8 cellular contexts compared by ENCODE assay signal in genomic region chr11:61787928-61788491, GRCh38. TPM values are rescaled to one million over a fixed set of nuclear protein-coding genes. Genes with fewer than 3 reads are reported as not detected.
A peak's percentile ranks its signal among the peaks of the same experiment; 100 is the strongest.
DNase-seq lines count a peak whose midpoint lies in the region; ATAC-seq, FAIRE-seq and TF ChIP-seq lines count a peak whose summit lies in the region.

No MANE protein-coding gene starts in this region.

- H3K36me3 Mint-ChIP-seq in Caco-2 (ENCODE audit: insufficient read depth, unreplicated experiment): peaks cover 87% of the 10 kb centered on the region
- peaks cover 15% of the 10 kb centered on the region; the same call in 1 of the 2 replicates for H3K36me3 Mint-ChIP-seq in HFFc6 (ENCODE audit: low read depth)

- H3K27ac ChIP-seq in SU-DHL-6 (ENCODE audit: low read depth, low read length): no peak overlapping the region

- peak; percentile 54 to 93 for TF ChIP-seq CTCF in Caco-2 (IDR thresholded peaks at IDR 0.05; ENCODE audit: insufficient read depth in 1 of 2, low read depth in 1 of 2, low read length in 1 of 2, severe bottlenecking in 1 of 2, unreplicated experiment in 1 of 2)
- TF ChIP-seq CTCF in HFFc6 (IDR thresholded peaks at IDR 0.05): peak; percentile 77
- peak; percentile 59 for TF ChIP-seq CTCF in SU-DHL-6 (IDR thresholded peaks at IDR 0.05; ENCODE audit: insufficient read depth, low read length, poor library complexity, severe bottlenecking)

- H3K79me2 ChIP-seq in SU-DHL-6 (ENCODE audit: insufficient read depth, low read length): peaks cover 24% of the 10 kb centered on the region

- H4K20me1 ChIP-seq in SU-DHL-6 (ENCODE audit: low read depth, low read length): no peaks in the 10 kb centered on the region

- POLR2A ChIA-PET in Caco-2 (lab: Charles Lee): interaction anchor here (1.0 to 1.1 kb wide), 2 partner anchors 40 to 121 kb away, joined by 3 read pairs; no protein-coding TSS in a partner anchor

- H3K4me3 Mint-ChIP-seq in Caco-2 (ENCODE audit: unreplicated experiment) (no peak overlapping the region), HFFc6 (no peak overlapping the region)

- H3K27ac Mint-ChIP-seq in Caco-2 (ENCODE audit: unreplicated experiment): peak overlapping the region; percentile 13
- no peak overlapping the region for H3K27ac Mint-ChIP-seq in HFFc6

- H3K27me3 ChIP-seq in Caco-2 (replicated peaks; ENCODE audit: control insufficient read depth, insufficient read depth, low read length) (no peaks in the 10 kb centered on the region), SU-DHL-6 (ENCODE audit: low read length) (no peaks in the 10 kb centered on the region)

- H3K4me2 ChIP-seq in SU-DHL-6 (ENCODE audit: low read depth, low read length, poor library complexity, severe bottlenecking): no peak overlapping the region

- H3F3A ChIP-seq in SU-DHL-6 (ENCODE audit: insufficient read depth): no peaks in the 10 kb centered on the region

- H3K9me2 ChIP-seq in SU-DHL-6 (replicated peaks; ENCODE audit: insufficient read depth, low read length): no peaks in the 10 kb centered on the region

- H3K4me1 Mint-ChIP-seq in Caco-2 (ENCODE audit: low read depth, unreplicated experiment): peaks cover 8% of the 10 kb centered on the region
- peaks cover 16% of the 10 kb centered on the region for H3K4me1 Mint-ChIP-seq in HFFc6 (ENCODE audit: low read depth)

- DNase-seq in Caco-2 (peak; percentile 77 to 78), HFFc6 (peak; percentile 25), hepatic stellate cell (ENCODE audit: low spot score) (peak; percentile 70), urothelium cell line (ENCODE audit: low spot score) (peak; percentile 31), GM12892 (ENCODE audit: insufficient read length) (no peak)

- no peak overlapping the region for H3K4me3 ChIP-seq in Caco-2 (ENCODE audit: low read depth, low read length)
- H3K4me3 ChIP-seq in SU-DHL-6 (ENCODE audit: insufficient read depth, low read length, poor library complexity, severe bottlenecking): no peak overlapping the region

- H3K4me1 ChIP-seq in Caco-2: no peaks in the 10 kb centered on the region

- ATAC-seq in GM21529 (IDR thresholded peaks at IDR 0.05; ENCODE audit: unreplicated experiment) (no peak), GM19463 (IDR thresholded peaks at IDR 0.05; ENCODE audit: unreplicated experiment) (no peak)

- BruUV-seq in Caco-2 (replicated peaks; lab: Mats Ljungman, UMichigan): no TSS peak

- CTCF ChIA-PET in Caco-2 (lab: Charles Lee): interaction anchor here (0.5 to 3.4 kb wide), 17 partner anchors 9 to 311 kb away, joined by 3 to 78 read pairs (median 6); no protein-coding TSS in a partner anchor

- H3K27me3 Mint-ChIP-seq in Caco-2 (ENCODE audit: insufficient read depth, unreplicated experiment) (no peaks in the 10 kb centered on the region), HFFc6 (ENCODE audit: insufficient read depth) (no peaks in the 10 kb centered on the region; the same call in 1 of the 2 replicates)

- H3K9ac ChIP-seq in SU-DHL-6 (ENCODE audit: low read length): no peak overlapping the region

- FAIRE-seq in urothelium cell line (lab: Jason Lieb, UNC) (no peak), GM12892 (lab: Jason Lieb, UNC) (no peak)

- no peaks in the 10 kb centered on the region for H3K9me3 ChIP-seq in Caco-2
- no peaks in the 10 kb centered on the region for H3K9me3 ChIP-seq in SU-DHL-6 (ENCODE audit: insufficient read depth, low read length)

- TF ChIP-seq POLR2A in GM12892 (IDR thresholded peaks at IDR 0.05; ENCODE audit: low read depth, low read length): no peak

- intact Hi-C loops in Caco-2 (cut with micrococcal nuclease; ENCODE audit: unreplicated experiment): loop anchor here (1.0 kb wide), 1 partner anchor 41 kb away; no protein-coding TSS in a partner anchor

- H3K36me3 ChIP-seq in Caco-2 (ENCODE audit: control insufficient read depth, insufficient read depth, low read length): peaks cover 10% of the 10 kb centered on the region
- no peaks in the 10 kb centered on the region for H3K36me3 ChIP-seq in SU-DHL-6 (ENCODE audit: low read length)

- no peaks in the 10 kb centered on the region for H3K9me3 Mint-ChIP-seq in Caco-2 (ENCODE audit: unreplicated experiment)
- no peaks in the 10 kb centered on the region for H3K9me3 Mint-ChIP-seq in HFFc6

- H2AFZ ChIP-seq in SU-DHL-6 (ENCODE audit: low read depth, low read length, severe bottlenecking): no peak overlapping the region

RNA-seq across cellular contexts. Expression of gene TMEM258, which starts 4.4 kb away (rescaled TPM):
- total RNA-seq in Caco-2 (2022): 190 and 197 TPM in 2 replicates
- 100 to 1,000 TPM; 134 to 173 (median 145) TPM for total RNA-seq in HFFc6 (2021; fragmentation: NEBNext Ultra II Directional; extraction: Animal tissue kit (Norgen Biotek cat#: 25700))
- 285 TPM for polyA plus RNA-seq in GM12892 (2012; ENCODE audit: missing spikeins)

RNA-seq across cellular contexts. Expression of gene FEN1, which starts 4.7 kb away (rescaled TPM):
- 83.4 and 86.1 TPM in 2 replicates for total RNA-seq in Caco-2 (2022)
- total RNA-seq in HFFc6 (2021; fragmentation: NEBNext Ultra II Directional; extraction: Animal tissue kit (Norgen Biotek cat#: 25700)): 10 to 100 TPM; 25.6 to 45.6 (median 37.4) TPM
- 76.2 TPM for polyA plus RNA-seq in GM12892 (2012; ENCODE audit: missing spikeins)

RNA-seq across cellular contexts. Expression of gene FADS1, which starts 28.8 kb away (rescaled TPM):
- 108 and 116 TPM in 2 replicates for total RNA-seq in Caco-2 (2022)
- total RNA-seq in HFFc6 (2021; fragmentation: NEBNext Ultra II Directional; extraction: Animal tissue kit (Norgen Biotek cat#: 25700)): 10 to 100 TPM; 25.9 to 39.1 (median 36.4) TPM
- polyA plus RNA-seq in GM12892 (2012; ENCODE audit: missing spikeins): 17.8 TPM

RNA-seq across cellular contexts. Expression of gene MYRF, which starts 35.6 kb away (rescaled TPM):
- 165 and 169 TPM in 2 replicates for total RNA-seq in Caco-2 (2022)
- under 1 TPM; 0.24 to 0.67 (median 0.53) TPM for total RNA-seq in HFFc6 (2021; fragmentation: NEBNext Ultra II Directional; extraction: Animal tissue kit (Norgen Biotek cat#: 25700))
- 2.2 TPM for polyA plus RNA-seq in GM12892 (2012; ENCODE audit: missing spikeins)

RNA-seq across cellular contexts. Expression of gene FADS2, which starts 40.1 kb away (rescaled TPM):
- total RNA-seq in Caco-2 (2022): 30.6 and 36.3 TPM in 2 replicates
- 100 to 1,000 TPM in 1 of 6 experiments, 10 to 100 TPM in 5; 56.0 to 105 (median 81.1) TPM for total RNA-seq in HFFc6 (2021; fragmentation: NEBNext Ultra II Directional; extraction: Animal tissue kit (Norgen Biotek cat#: 25700))
- polyA plus RNA-seq in GM12892 (2012; ENCODE audit: missing spikeins): 82.0 TPM
